9 cellular contexts compared by ENCODE assay signal in the genomic region with DNA sequence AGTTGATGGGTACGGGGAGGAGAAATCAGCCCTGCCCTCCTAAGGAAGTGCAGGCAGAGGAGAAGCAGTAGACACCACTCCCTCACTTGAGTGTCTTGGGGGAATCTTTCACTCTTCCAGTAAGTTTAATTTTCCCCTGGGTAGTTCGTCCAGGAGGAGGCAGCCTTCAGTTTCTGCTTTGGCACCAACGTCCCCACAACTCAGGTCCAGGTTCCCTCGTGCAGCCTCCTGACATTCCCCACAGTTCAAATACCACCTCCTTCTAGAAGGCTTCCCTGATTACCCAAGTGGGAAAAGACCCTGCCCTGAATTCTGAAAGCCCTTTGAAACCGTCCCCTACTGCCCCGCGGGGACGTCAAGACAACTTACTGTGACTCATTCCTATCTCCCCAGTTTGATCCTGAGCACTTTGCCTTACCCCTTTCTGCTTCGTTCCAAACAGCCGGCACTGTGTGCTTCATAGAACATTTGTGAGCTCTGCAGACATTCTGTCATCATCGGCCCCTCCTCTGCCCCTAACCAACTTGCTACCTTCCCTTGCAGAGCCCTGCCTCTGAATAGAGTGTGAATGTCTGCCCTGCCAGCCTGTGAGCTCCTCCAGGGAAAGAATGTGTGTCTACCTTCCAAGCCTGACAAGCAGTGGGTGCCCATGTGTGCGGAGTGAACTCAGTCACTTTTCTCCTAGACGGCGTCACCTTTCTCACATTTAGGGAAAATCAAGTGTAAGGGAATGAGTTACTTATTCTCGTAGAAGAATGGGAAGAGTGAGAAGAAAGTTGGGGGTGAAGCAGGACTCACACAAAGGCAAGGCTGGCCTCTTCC. TPM values are rescaled to one million over a fixed set of nuclear protein-coding genes. Genes with fewer than 3 reads are reported as not detected.
DNase-seq lines count a peak whose midpoint lies in the region; ATAC-seq and TF ChIP-seq lines count a peak whose summit lies in the region.
"Had no signal": no experiment of that assay in that cellular context is flagged by ENCODE, and none has a peak within 500 bp of the region (broad histone marks: within the 10 kb centered on the region; RNA-seq: fewer than 3 reads in every experiment).

No MANE protein-coding gene starts in this region.

- H3F3A ChIP-seq in PC-9 (ENCODE audit: insufficient read depth, low read depth) = peaks cover 47% of the 10 kb centered on the region

- peak overlapping the region; percentile 91 for H3K27ac Mint-ChIP-seq in activated B cell treated with CpG ODN at 0.5 μM for 24 hours
- peak overlapping the region; percentile 36 for H3K27ac Mint-ChIP-seq in mesothelial cell of epicardium

- peak overlapping the region; percentile 72 to 96 (median 89) for H3K4me2 ChIP-seq in BLaER1 treated with 17β-estradiol and CSF1 and Interleukin-3, amounts not matched to agents 10 nM and 100 nM
- H3K4me2 ChIP-seq in PC-9 = no peak overlapping the region

- H3K9me2 ChIP-seq in PC-9 (ENCODE audit: insufficient read depth) = no peaks in the 10 kb centered on the region

- H3K36me3 Mint-ChIP-seq in activated B cell treated with CpG ODN at 0.5 μM for 24 hours (ENCODE audit: low read depth) (peaks cover 3% of the 10 kb centered on the region), mesothelial cell of epicardium (no peaks in the 10 kb centered on the region)

- H2AFZ ChIP-seq in PC-9 = no peak overlapping the region

- peak overlapping the region; percentile 42 to 82 (median 68); a peak in 20 of 22 replicates for H3K9ac ChIP-seq in BLaER1 treated with 17β-estradiol and CSF1 and Interleukin-3, amounts not matched to agents 10 nM and 100 nM

- H3K4me3 Mint-ChIP-seq in activated B cell treated with CpG ODN at 0.5 μM for 24 hours (peak overlapping the region; percentile 29), mesothelial cell of epicardium (no peak overlapping the region)

- WGBS in esophagus squamous epithelium, 2 donors = 82 to 90% methylated on average over 13 to 15 of the region's 15 CpGs

- intact Hi-C loops in activated B cell treated with CpG ODN at 0.5 μM for 24 hours (cut with micrococcal nuclease) (loop anchor here (1.0 to 2.0 kb wide), 2 partner anchors 11 to 29 kb away; no protein-coding TSS in a partner anchor), esophagus squamous epithelium (cut with DNase I) (no loop called here), PC-9 (cut with micrococcal nuclease; ENCODE audit: unreplicated experiment) (loop anchor here (1.0 to 2.0 kb wide), 3 partner anchors 15 to 107 kb away; a partner anchor contains a TSS)

- TF ChIP-seq POLR2A in esophagus squamous epithelium (IDR thresholded peaks at IDR 0.05) = no peak

- H3K36me3 ChIP-seq in BLaER1 treated with 17β-estradiol and CSF1 and Interleukin-3, amounts not matched to agents 10 nM and 100 nM = no peaks in the 10 kb centered on the region
- H3K36me3 ChIP-seq in H7 (replicated peaks; ENCODE audit: control insufficient read depth, insufficient read depth, low read length) (no peaks in the 10 kb centered on the region), esophagus squamous epithelium (no peaks in the 10 kb centered on the region), PC-9 (ENCODE audit: low read depth) (no peaks in the 10 kb centered on the region)

- no peaks in the 10 kb centered on the region for H3K79me2 ChIP-seq in PC-9 (ENCODE audit: low read depth)

- no peaks in the 10 kb centered on the region for H3K9me3 ChIP-seq in BLaER1 treated with 17β-estradiol and CSF1 and Interleukin-3, amounts not matched to agents 10 nM and 100 nM (replicated peaks in 1 of 11)
- H3K9me3 ChIP-seq in esophagus squamous epithelium = no peaks in the 10 kb centered on the region
- H3K9me3 ChIP-seq in PC-9 (ENCODE audit: insufficient read depth, low read depth) = no peaks in the 10 kb centered on the region

- H3K27ac ChIP-seq in BLaER1 treated with 17β-estradiol and CSF1 and Interleukin-3, amounts not matched to agents 10 nM and 100 nM = peak overlapping the region; percentile 45 to 93 (median 86); a peak in 21 of 22 replicates
- H3K27ac ChIP-seq in esophagus squamous epithelium = peak overlapping the region in 1 of 4 donors; percentile 46
- H3K27ac ChIP-seq in PC-9 = no peak overlapping the region

- TF ChIP-seq CTCF in activated B cell treated with CpG ODN at 0.5 μM for 24 hours (IDR thresholded peaks at IDR 0.05) (no peak), mesothelial cell of epicardium (IDR thresholded peaks at IDR 0.05; ENCODE audit: unreplicated experiment) (no peak), esophagus squamous epithelium (IDR thresholded peaks at IDR 0.05) (no peak), PC-9 (conservative IDR thresholded peaks at IDR 0.05) (no peak), omental fat pad (IDR thresholded peaks at IDR 0.05) (no peak)

- H3K27me3 Mint-ChIP-seq in activated B cell treated with CpG ODN at 0.5 μM for 24 hours (no peaks in the 10 kb centered on the region), mesothelial cell of epicardium (ENCODE audit: low read depth) (no peaks in the 10 kb centered on the region)

- no TSS peak for BruUV-seq in PC-9 (replicated peaks; lab: Mats Ljungman, UMichigan)

- POLR2A ChIA-PET in activated B cell treated with CpG ODN at 0.5 μM for 24 hours (lab: Charles Lee) (interaction anchor here (0.8 to 6.1 kb wide), 15 partner anchors 7 to 254 kb away, joined by 3 to 212 read pairs (median 5); a partner anchor contains a TSS), PC-9 (lab: Charles Lee; ENCODE audit: unreplicated experiment) (no interaction called here)

- no peaks in the 10 kb centered on the region for H3K9me3 Mint-ChIP-seq in activated B cell treated with CpG ODN at 0.5 μM for 24 hours
- no peaks in the 10 kb centered on the region for H3K9me3 Mint-ChIP-seq in mesothelial cell of epicardium

- H3K4me1 Mint-ChIP-seq in activated B cell treated with CpG ODN at 0.5 μM for 24 hours (peaks cover 78% of the 10 kb centered on the region), mesothelial cell of epicardium (peaks cover 37% of the 10 kb centered on the region)

- peak; percentile 66 for DNase-seq in H7
- DNase-seq in activated B cell treated with CpG ODN at 0.5 μM for 24 hours = no peak
- DNase-seq in mesothelial cell of epicardium (ENCODE audit: low spot score in 2 of 2, unreplicated experiment in 2 of 2) = no peak
- DNase-seq in esophagus squamous epithelium (lab: John Stamatoyannopoulos, UW) = no peak
- no peak for DNase-seq in PC-9
- no peak for DNase-seq in SW480 (ENCODE audit: low spot score)
- DNase-seq in omental fat pad (ENCODE audit: low spot score) = no peak
- DNase-seq: NCI-H1694 treated with DMSO at 0.1 percent for 48 hours had no signal

- no peaks in the 10 kb centered on the region for H3K27me3 ChIP-seq in BLaER1 treated with 17β-estradiol and CSF1 and Interleukin-3, amounts not matched to agents 10 nM and 100 nM
- H3K27me3 ChIP-seq in H7 (ENCODE audit: control insufficient read depth, insufficient read depth, low read length) (no peaks in the 10 kb centered on the region), esophagus squamous epithelium (peaks cover 0 to 56% (median 0%) of the 10 kb centered on the region in 4 donors), PC-9 (ENCODE audit: insufficient read depth, low read depth) (no peaks in the 10 kb centered on the region)

- peak overlapping the region in 5 of 10 experiments; percentile 12 to 37 (median 24); a peak in 3 of 20 replicates for H3K4me3 ChIP-seq in BLaER1 treated with 17β-estradiol and CSF1 and Interleukin-3, amounts not matched to agents 10 nM and 100 nM
- H3K4me3 ChIP-seq in H7 (ENCODE audit: insufficient read depth, low read depth, low read length) = no peak overlapping the region
- no peak overlapping the region for H3K4me3 ChIP-seq in esophagus squamous epithelium
- no peak overlapping the region for H3K4me3 ChIP-seq in PC-9

- peaks cover 91 to 100% (median 100%) of the 10 kb centered on the region in 10 experiments for H3K4me1 ChIP-seq in BLaER1 treated with 17β-estradiol and CSF1 and Interleukin-3, amounts not matched to agents 10 nM and 100 nM
- peaks cover 18 to 39% (median 19%) of the 10 kb centered on the region in 3 donors for H3K4me1 ChIP-seq in esophagus squamous epithelium
- peaks cover 74% of the 10 kb centered on the region for H3K4me1 ChIP-seq in PC-9 (replicated peaks; ENCODE audit: insufficient read depth)

- CTCF ChIA-PET in activated B cell treated with CpG ODN at 0.5 μM for 24 hours (lab: Charles Lee) (interaction anchor here (0.6 to 3.4 kb wide), 7 partner anchors 8 to 221 kb away, joined by 3 to 29 read pairs (median 4); no protein-coding TSS in a partner anchor), PC-9 (lab: Charles Lee) (interaction anchor here (3.1 kb wide), 1 partner anchor 53 kb away, joined by 12 read pairs; no protein-coding TSS in a partner anchor)

- ATAC-seq in activated B cell treated with CpG ODN at 0.5 μM for 24 hours (ENCODE audit: low read depth) (no peak), omental fat pad (ENCODE audit: low FRiP score) (no peak)

- no peaks in the 10 kb centered on the region for H4K20me1 ChIP-seq in BLaER1 treated with 17β-estradiol and CSF1 and Interleukin-3, amounts not matched to agents 10 nM and 100 nM
- H4K20me1 ChIP-seq in PC-9 (ENCODE audit: insufficient read depth) = no peaks in the 10 kb centered on the region

RNA-seq across cellular contexts. Expression of a gene that starts 14.5 kb away (rescaled TPM):
- 148 and 156 TPM in 2 replicates for total RNA-seq in H7 (2014; rRNA removed; shearing (Covaris generic))
- total RNA-seq in activated B cell treated with CpG ODN at 0.5 μM for 24 hours (183 and 217 TPM in 2 replicates), mesothelial cell of epicardium (185 to 198 TPM (median 189 TPM) in 3 replicates), esophagus squamous epithelium (100 to 1,000 TPM; 177 to 369 (median 237) TPM), PC-9 (2021) (141 and 196 TPM in 2 replicates), omental fat pad (100 to 1,000 TPM; 276 to 299 (median 286) TPM)

RNA-seq across cellular contexts. Expression of a gene that starts 55.2 kb away (rescaled TPM):
- total RNA-seq in H7 (2014; rRNA removed; shearing (Covaris generic)) = 11.9 and 12.4 TPM in 2 replicates
- total RNA-seq in activated B cell treated with CpG ODN at 0.5 μM for 24 hours (353 and 376 TPM in 2 replicates), mesothelial cell of epicardium (90.3 to 98.9 TPM (median 97.0 TPM) in 3 replicates), esophagus squamous epithelium (1 to 10 TPM in 2 of 4 donors, under 1 TPM in 2; 0.31 to 4.4 (median 1.4) TPM), PC-9 (2021) (8.2 and 11.0 TPM in 2 replicates), omental fat pad (1 to 10 TPM; 3.7 to 7.7 (median 5.3) TPM)
